Comparison of ENCODE assay signal across 14 cellular contexts in genomic region chr12:132196038-132196872, GRCh38. TPM values are rescaled to one million over a fixed set of nuclear protein-coding genes. Genes with fewer than 3 reads are reported as not detected.
DNase-seq lines count a peak whose midpoint lies in the region; ATAC-seq and TF ChIP-seq lines count a peak whose summit lies in the region.
"Had no signal": no experiment of that assay in that cellular context is flagged by ENCODE, and none has a peak within 500 bp of the region (broad histone marks: within the 10 kb centered on the region; RNA-seq: fewer than 3 reads in every experiment).

No MANE protein-coding gene starts in this region.

- TF ChIP-seq RAD21 in Ishikawa (IDR thresholded peaks at IDR 0.05; ENCODE audit: low read depth) (no peak), SK-N-SH (IDR thresholded peaks at IDR 0.05; ENCODE audit: low read length) (no peak)

- POLR2A ChIA-PET in SK-N-SH (lab: Yijun Ruan, JAX) (no interaction called here), WTC11 (lab: Charles Lee) (no interaction called here)

- H3K36me3 Mint-ChIP-seq in WTC11 = peaks cover 10% of the 10 kb centered on the region
- H3K36me3 Mint-ChIP-seq: natural killer cell treated with Interleukin-12 subunit alpha and Interleukin-12 subunit beta and Interleukin-15 and Interleukin-18, amount 100 ng/mL, for 72 hours had no signal

- no peak overlapping the region for H3K9ac ChIP-seq in SK-N-SH

- 24% methylated on average over 29 of the region's 32 CpGs for WGBS in SK-N-SH (ENCODE audit: low lambda C conversion rate)

- H3K4me1 ChIP-seq in SK-N-SH (ENCODE audit: control insufficient read depth in 1 of 2, insufficient read depth in 2 of 2, low read depth in 1 of 2, low read length in 1 of 2) = peaks cover 0 to 3% of the 10 kb centered on the region in 2 experiments; a peak in 1 of 4 replicates

- H3K9me3 Mint-ChIP-seq in WTC11 = peaks cover 14% of the 10 kb centered on the region

- H3F3A ChIP-seq in SK-N-SH (replicated peaks; ENCODE audit: insufficient read depth) = no peaks in the 10 kb centered on the region

- CTCF ChIA-PET in SK-N-SH (lab: Yijun Ruan, JAX) = interaction anchor here (0.7 to 1.4 kb wide), 6 partner anchors 11 to 219 kb away, joined by 3 to 7 read pairs (median 4); no protein-coding TSS in a partner anchor
- CTCF ChIA-PET in WTC11 (lab: Charles Lee) = interaction anchor here (0.7 to 1.5 kb wide), 5 partner anchors 20 to 218 kb away, joined by 3 to 4 read pairs (median 3); no protein-coding TSS in a partner anchor

- peak overlapping the region; percentile 33; the same call in 1 of the 2 replicates for H3K4me2 ChIP-seq in SK-N-SH

- ATAC-seq in left lobe of liver = peak; percentile 66
- no peak for ATAC-seq in WTC11
- ATAC-seq in GM18907 (IDR thresholded peaks at IDR 0.05; ENCODE audit: unreplicated experiment) = no peak
- no peak for ATAC-seq in GM18868 (IDR thresholded peaks at IDR 0.05; ENCODE audit: unreplicated experiment)
- ATAC-seq: natural killer cell treated with Interleukin-12 subunit alpha and Interleukin-12 subunit beta and Interleukin-15 and Interleukin-18, amount 100 ng/mL, for 72 hours had no signal

- TF ChIP-seq CTCF in SK-N-SH (IDR thresholded peaks at IDR 0.05) (no peak), WTC11 (IDR thresholded peaks at IDR 0.05) (no peak)

- H3K4me3 ChIP-seq in SK-N-SH (ENCODE audit: low read depth in 2 of 2, low read length in 1 of 2) = no peak overlapping the region
- H3K4me3 ChIP-seq: coronary artery had no signal

- no peak overlapping the region for H3K27ac Mint-ChIP-seq in WTC11
- H3K27ac Mint-ChIP-seq: activated B cell treated with CpG ODN at 0.5 μM for 24 hours; activated T-helper 2 cell treated with anti-CD3 and anti-CD28 coated beads, Interferon-gamma antibody, Interleukin-2, Interleukin-4, amounts not matched to agents 10 μg/mL and 5 μg/mL and 100 μg/mL, durations not matched to agents 14 hours and 24 hours and 36 hours; natural killer cell treated with Interleukin-12 subunit alpha and Interleukin-12 subunit beta and Interleukin-15 and Interleukin-18, amount 100 ng/mL, for 72 hours had no signal

- peaks cover 49% of the 10 kb centered on the region for H3K27me3 Mint-ChIP-seq in WTC11 (ENCODE audit: low read depth)

- no peaks in the 10 kb centered on the region for H3K79me2 ChIP-seq in SK-N-SH (ENCODE audit: insufficient read depth)

- H3K27ac ChIP-seq in SK-N-SH (ENCODE audit: low read depth in 2 of 2, low read length in 1 of 2) = no peak overlapping the region
- H3K27ac ChIP-seq: coronary artery had no signal

- H3K4me1 Mint-ChIP-seq in WTC11 = no peaks in the 10 kb centered on the region
- H3K4me1 Mint-ChIP-seq: activated B cell treated with CpG ODN at 0.5 μM for 24 hours had no signal

- no peaks in the 10 kb centered on the region for H4K20me1 ChIP-seq in SK-N-SH (ENCODE audit: insufficient read depth)

- DNase-seq in DMS153 treated with DMSO at 0.1 percent for 48 hours (lab: John Stamatoyannopoulos, UW; ENCODE audit: unreplicated experiment) (peak; percentile 49), SK-N-SH (no peak), left lobe of liver (ENCODE audit: low spot score) (peak; percentile 79), WTC11 (ENCODE audit: low spot score) (no peak)
- DNase-seq: activated B cell treated with CpG ODN at 0.5 μM for 24 hours; activated CD8-positive, alpha-beta memory T cell treated with anti-CD3 and anti-CD28 coated beads for 24 hours; C1 segment of cervical spinal cord; NCI-H226 had no signal

- H2AFZ ChIP-seq in SK-N-SH (ENCODE audit: low read depth) = no peak overlapping the region

- peaks cover 98% of the 10 kb centered on the region for H3K27me3 ChIP-seq in SK-N-SH (ENCODE audit: insufficient read depth)

- TF ChIP-seq EP300 in Ishikawa (IDR thresholded peaks at IDR 0.05; ENCODE audit: borderline replicate concordance) = no peak
- no peak for TF ChIP-seq EP300 in SK-N-SH (IDR thresholded peaks at IDR 0.05; ENCODE audit: borderline replicate concordance in 1 of 2, low read depth in 1 of 2, low read length in 1 of 2)

- H3K36me3 ChIP-seq in SK-N-SH (replicated peaks in 1 of 2; ENCODE audit: control insufficient read depth in 1 of 2, insufficient read depth in 2 of 2, low read length in 1 of 2) = no peaks in the 10 kb centered on the region

- no peak overlapping the region for H3K4me3 Mint-ChIP-seq in WTC11
- H3K4me3 Mint-ChIP-seq: activated B cell treated with CpG ODN at 0.5 μM for 24 hours; natural killer cell treated with Interleukin-12 subunit alpha and Interleukin-12 subunit beta and Interleukin-15 and Interleukin-18, amount 100 ng/mL, for 72 hours had no signal

- no peaks in the 10 kb centered on the region for H3K9me3 ChIP-seq in SK-N-SH

- no peaks in the 10 kb centered on the region for H3K9me2 ChIP-seq in SK-N-SH

TF ChIP-seq in SK-N-SH, 30 proteins besides CTCF, POLR2A, EP300 and RAD21:
- TF ChIP-seq USF2 (IDR thresholded peaks at IDR 0.05; ENCODE audit: borderline replicate concordance, low read depth, low read length) (no peak), ZBTB33 (IDR thresholded peaks at IDR 0.05; ENCODE audit: borderline replicate concordance, low read depth) (no peak), MAX (IDR thresholded peaks at IDR 0.05; ENCODE audit: low read depth) (peak; percentile 30; the same call in 1 of the 2 replicates)

TF ChIP-seq in WTC11, 78 proteins besides CTCF, POLR2A, EP300 and RAD21:
- TF ChIP-seq NFYB (CRISPR knock-in tag; conservative IDR thresholded peaks at IDR 0.05; ENCODE audit: low read depth) = no peak
- TF ChIP-seq ZNF232 (CRISPR knock-in tag; IDR thresholded peaks at IDR 0.05) = no peak
- TF ChIP-seq JUN (CRISPR knock-in tag; IDR thresholded peaks at IDR 0.05) = no peak
- no peak for TF ChIP-seq TP53 (CRISPR knock-in tag; IDR thresholded peaks at IDR 0.05)
- no peak for TF ChIP-seq SP1 (CRISPR knock-in tag; conservative IDR thresholded peaks at IDR 0.05)
- TF ChIP-seq ZNF671 (CRISPR knock-in tag; IDR thresholded peaks at IDR 0.05) = no peak
- TF ChIP-seq NFATC4 (CRISPR knock-in tag; IDR thresholded peaks at IDR 0.05) = no peak
- TF ChIP-seq ATF1 (CRISPR knock-in tag; IDR thresholded peaks at IDR 0.05) = no peak
- no peak for TF ChIP-seq IRF2 (CRISPR knock-in tag; IDR thresholded peaks at IDR 0.05; ENCODE audit: borderline replicate concordance, low read depth)
- TF ChIP-seq CREM (CRISPR knock-in tag; IDR thresholded peaks at IDR 0.05) = no peak
- TF ChIP-seq OVOL2 (CRISPR knock-in tag; IDR thresholded peaks at IDR 0.05; ENCODE audit: borderline replicate concordance) = no peak
- TF ChIP-seq PREB (CRISPR knock-in tag; IDR thresholded peaks at IDR 0.05; ENCODE audit: borderline replicate concordance) = no peak

RNA-seq across cellular contexts. Expression of gene NOC4L, which starts 52.0 kb away (rescaled TPM):
- polyA plus RNA-seq in SK-N-SH (2012; rRNA removed) = 8.3 and 12.9 TPM in 2 replicates
- polyA plus RNA-seq in SK-N-SH (2012; cell fraction: cytosol; rRNA removed) = 5.0 and 8.1 TPM in 2 replicates
- polyA plus RNA-seq in SK-N-SH (2012; cell fraction: nucleus; rRNA removed) = 17.1 and 25.2 TPM in 2 replicates
- total RNA-seq in left lobe of liver = 9.9 TPM
- 38.0 to 41.4 TPM (median 39.6 TPM) in 3 replicates for total RNA-seq in WTC11 (2021)

RNA-seq across cellular contexts. Expression of gene DDX51, which starts 52.1 kb away (rescaled TPM):
- polyA plus RNA-seq in SK-N-SH (2012; rRNA removed) = 14.4 and 17.3 TPM in 2 replicates
- 4.5 and 5.9 TPM in 2 replicates for polyA plus RNA-seq in SK-N-SH (2012; cell fraction: cytosol; rRNA removed)
- 65.1 and 90.9 TPM in 2 replicates for polyA plus RNA-seq in SK-N-SH (2012; cell fraction: nucleus; rRNA removed)
- 9.3 TPM for total RNA-seq in left lobe of liver
- 32.7 to 34.2 TPM (median 33.3 TPM) in 3 replicates for total RNA-seq in WTC11 (2021)

Comparison
In these comparisons a context has a peak if more than half of its experiments do, and no peak if none do; other contexts are left out.
1. DNase-seq: peak in DMS153 treated with DMSO at 0.1 percent for 48 hours (single experiment) and left lobe of liver (single experiment); none in SK-N-SH (single experiment) and WTC11 (single experiment).